Comparison of ENCODE assay signal across 8 cellular contexts in the genomic region with DNA sequence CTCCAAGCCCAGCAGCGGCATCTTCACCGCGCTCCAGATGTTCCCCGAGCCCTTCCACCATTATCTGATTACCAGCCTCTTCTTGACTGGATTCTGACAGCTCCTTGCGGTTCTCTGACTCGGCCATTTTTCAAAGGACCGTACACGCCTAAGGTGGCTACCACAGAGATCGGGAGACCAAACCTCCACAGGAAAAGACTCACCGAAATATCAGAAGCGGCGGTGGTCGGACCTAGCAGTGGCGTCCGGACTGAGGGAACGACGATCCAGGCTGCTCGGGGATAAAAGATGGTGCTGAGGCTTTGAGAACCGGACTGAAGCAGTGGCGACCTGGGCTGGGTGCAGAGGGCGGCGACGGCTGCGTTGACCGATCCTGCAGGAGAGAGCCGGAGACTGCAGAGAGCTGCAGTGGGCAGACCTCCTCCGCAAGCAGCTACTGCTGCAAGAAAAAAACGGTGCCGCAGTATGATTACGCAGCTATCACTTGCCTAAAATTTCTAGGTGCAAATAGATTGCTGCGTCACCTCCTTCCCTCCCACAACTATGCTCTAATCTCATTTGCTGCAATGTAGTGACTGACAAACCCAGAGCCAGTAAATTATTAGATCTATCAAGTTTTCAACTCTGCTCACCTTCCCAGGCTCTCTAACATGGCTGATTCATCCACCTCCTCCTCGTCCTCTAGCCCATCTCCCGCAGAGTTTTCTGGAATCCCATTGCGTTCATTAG. TPM values are rescaled to one million over a fixed set of nuclear protein-coding genes. Genes with fewer than 3 reads are reported as not detected.
A peak's percentile ranks its signal among the peaks of the same experiment; 100 is the strongest.
DNase-seq lines count a peak whose midpoint lies in the region; ATAC-seq and TF ChIP-seq lines count a peak whose summit lies in the region.

A gene with protein sequence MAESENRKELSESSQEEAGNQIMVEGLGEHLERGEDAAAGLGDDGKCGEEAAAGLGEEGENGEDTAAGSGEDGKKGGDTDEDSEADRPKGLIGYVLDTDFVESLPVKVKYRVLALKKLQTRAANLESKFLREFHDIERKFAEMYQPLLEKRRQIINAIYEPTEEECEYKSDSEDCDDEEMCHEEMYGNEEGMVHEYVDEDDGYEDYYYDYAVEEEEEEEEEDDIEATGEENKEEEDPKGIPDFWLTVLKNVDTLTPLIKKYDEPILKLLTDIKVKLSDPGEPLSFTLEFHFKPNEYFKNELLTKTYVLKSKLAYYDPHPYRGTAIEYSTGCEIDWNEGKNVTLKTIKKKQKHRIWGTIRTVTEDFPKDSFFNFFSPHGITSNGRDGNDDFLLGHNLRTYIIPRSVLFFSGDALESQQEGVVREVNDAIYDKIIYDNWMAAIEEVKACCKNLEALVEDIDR (minus strand): TSS at position 486 of the 729 bp plus-strand sequence. CDS start 359 bp downstream, at position 127.

- H3K9ac ChIP-seq in mesenchymal stem cell (ENCODE audit: low read length), result peak within 1 kb of the TSS; percentile 76

- H3K36me3 Mint-ChIP-seq in activated CD8-positive, alpha-beta T cell treated with anti-CD3 and anti-CD28 coated beads for 36 hours (ENCODE audit: low read depth), result no peaks in the 10 kb centered on the region
- H3K36me3 Mint-ChIP-seq in endothelial cell (ENCODE audit: low read depth, unreplicated experiment), result no peaks in the 10 kb centered on the region

- H3K27me3 ChIP-seq in mesenchymal stem cell (ENCODE audit: control insufficient read depth in 1 of 2, insufficient read depth in 1 of 2, low read length in 2 of 2), result peaks cover 7 to 10% of the 10 kb centered on the region in 2 experiments

- H2BK5ac ChIP-seq in mesenchymal stem cell (ENCODE audit: low read depth, low read length, poor library complexity, severe bottlenecking), result no peak within 1 kb of the TSS

- peaks cover 7% of the 10 kb centered on the region for H3K27me3 Mint-ChIP-seq in activated CD8-positive, alpha-beta T cell treated with anti-CD3 and anti-CD28 coated beads for 36 hours
- peaks cover 2% of the 10 kb centered on the region for H3K27me3 Mint-ChIP-seq in endothelial cell (ENCODE audit: unreplicated experiment)

- peaks cover 14% of the 10 kb centered on the region for H3K4me1 Mint-ChIP-seq in activated CD8-positive, alpha-beta T cell treated with anti-CD3 and anti-CD28 coated beads for 36 hours (ENCODE audit: low read depth)
- peaks cover 16% of the 10 kb centered on the region for H3K4me1 Mint-ChIP-seq in endothelial cell (ENCODE audit: unreplicated experiment)

- no peak within 1 kb of the TSS for H2BK12ac ChIP-seq in mesenchymal stem cell (ENCODE audit: low read length in 2 of 2)

- H3K27ac Mint-ChIP-seq in activated CD8-positive, alpha-beta T cell treated with anti-CD3 and anti-CD28 coated beads for 36 hours, result peak within 1 kb of the TSS; percentile 84
- H3K27ac Mint-ChIP-seq in endothelial cell (ENCODE audit: unreplicated experiment), result peak within 1 kb of the TSS; percentile 65

- DNase-seq in DMS153 (lab: John Stamatoyannopoulos, UW) (peak; percentile 0), DMS153 treated with DMSO at 0.1 percent for 48 hours (lab: John Stamatoyannopoulos, UW; ENCODE audit: unreplicated experiment) (no peak), endothelial cell (ENCODE audit: low spot score) (peak; percentile 32), mesenchymal stem cell (no peak), 8988T (no peak)
- peak; percentile 59 for DNase-seq in activated CD8-positive, alpha-beta T cell treated with anti-CD3 and anti-CD28 coated beads for 36 hours
- DNase-seq in stimulated activated CD8-positive, alpha-beta memory T cell treated with anti-CD3 and anti-CD28 coated beads, Interleukin-7, amount 100 ng/mL, for 4 hours (ENCODE audit: low read depth in 2 of 2), result peak; percentile 22 to 29

- no peak within 1 kb of the TSS for H3K4ac ChIP-seq in mesenchymal stem cell (ENCODE audit: low read depth in 1 of 2, low read length in 2 of 2)

- no peak within 1 kb of the TSS for H3K27ac ChIP-seq in mesenchymal stem cell (ENCODE audit: low read length, poor library complexity, severe bottlenecking)

- intact Hi-C loops in activated CD8-positive, alpha-beta T cell treated with anti-CD3 and anti-CD28 coated beads for 36 hours (cut with micrococcal nuclease), result no loop called here

- no peak within 1 kb of the TSS for H4K91ac ChIP-seq in mesenchymal stem cell (ENCODE audit: low read length)

- no peaks in the 10 kb centered on the region for H3K79me1 ChIP-seq in mesenchymal stem cell (replicated peaks; ENCODE audit: low read length, poor library complexity, severe bottlenecking)

- H3K4me1 ChIP-seq in mesenchymal stem cell (ENCODE audit: control insufficient read depth, insufficient read depth, low read depth, low read length), result no peaks in the 10 kb centered on the region

- no peak within 1 kb of the TSS for H2BK120ac ChIP-seq in mesenchymal stem cell (ENCODE audit: low read depth, low read length)

- under 1% methylated on average over 32 of the region's 34 CpGs for WGBS in mesenchymal stem cell

- H3K9me3 ChIP-seq in mesenchymal stem cell (ENCODE audit: control insufficient read depth, low read length), result peaks cover 2% of the 10 kb centered on the region

- H2AK5ac ChIP-seq in mesenchymal stem cell (ENCODE audit: low read length, severe bottlenecking), result no peak within 1 kb of the TSS

- H3K14ac ChIP-seq in mesenchymal stem cell (ENCODE audit: low read length in 2 of 2), result no peak within 1 kb of the TSS

- peak; percentile 81 for ATAC-seq in HG03520 (IDR thresholded peaks at IDR 0.05; ENCODE audit: unreplicated experiment)
- peak; percentile 93 for ATAC-seq in activated CD8-positive, alpha-beta T cell treated with anti-CD3 and anti-CD28 coated beads for 36 hours

- H3K4me3 ChIP-seq in mesenchymal stem cell (ENCODE audit: insufficient read depth in 1 of 2, low read depth in 1 of 2, low read length in 2 of 2), result peak within 1 kb of the TSS in 1 of 2 experiments; percentile 69

- H3K18ac ChIP-seq in mesenchymal stem cell (ENCODE audit: low read depth in 1 of 2, low read length in 2 of 2), result no peak within 1 kb of the TSS

- no peak within 1 kb of the TSS for H2BK15ac ChIP-seq in mesenchymal stem cell (ENCODE audit: low read depth, poor library complexity, severe bottlenecking)

- POLR2A ChIA-PET in activated CD8-positive, alpha-beta T cell treated with anti-CD3 and anti-CD28 coated beads for 36 hours (lab: Charles Lee), result no interaction called here

- no peak within 1 kb of the TSS for H2AFZ ChIP-seq in mesenchymal stem cell (ENCODE audit: low read depth, low read length)

- peak within 1 kb of the TSS; percentile 82 for H3K4me3 Mint-ChIP-seq in activated CD8-positive, alpha-beta T cell treated with anti-CD3 and anti-CD28 coated beads for 36 hours
- H3K4me3 Mint-ChIP-seq in endothelial cell (ENCODE audit: unreplicated experiment), result peak within 1 kb of the TSS; percentile 97

- TF ChIP-seq CTCF in activated CD8-positive, alpha-beta T cell treated with anti-CD3 and anti-CD28 coated beads for 36 hours (IDR thresholded peaks at IDR 0.05), result no peak
- no peak for TF ChIP-seq CTCF in endothelial cell (IDR thresholded peaks at IDR 0.05; ENCODE audit: unreplicated experiment)

- no peaks in the 10 kb centered on the region for H3K9me3 Mint-ChIP-seq in activated CD8-positive, alpha-beta T cell treated with anti-CD3 and anti-CD28 coated beads for 36 hours
- no peaks in the 10 kb centered on the region for H3K9me3 Mint-ChIP-seq in endothelial cell (ENCODE audit: unreplicated experiment)

- H3K36me3 ChIP-seq in mesenchymal stem cell (ENCODE audit: control insufficient read depth in 1 of 2, insufficient read depth in 2 of 2, low read depth in 1 of 2, low read length in 2 of 2), result no peaks in the 10 kb centered on the region

- CTCF ChIA-PET in activated CD8-positive, alpha-beta T cell treated with anti-CD3 and anti-CD28 coated beads for 36 hours (lab: Charles Lee), result no interaction called here

- no peak within 1 kb of the TSS for H3K23ac ChIP-seq in mesenchymal stem cell (ENCODE audit: low read length in 2 of 2)

- H4K8ac ChIP-seq in mesenchymal stem cell (ENCODE audit: low read length), result no peak within 1 kb of the TSS

- H3K4me2 ChIP-seq in mesenchymal stem cell (ENCODE audit: low read length, poor library complexity, severe bottlenecking), result peak within 1 kb of the TSS; percentile 43

RNA-seq across cellular contexts. Expression of the gene that starts here (rescaled TPM):
- 1 to 10 TPM; 1.0 to 1.4 TPM for total RNA-seq in activated CD8-positive, alpha-beta T cell treated with anti-CD3 and anti-CD28 coated beads for 36 hours
- total RNA-seq in endothelial cell (ENCODE audit: unreplicated experiment), result 11.5 TPM
- 0.03 TPM for polyA plus RNA-seq in mesenchymal stem cell (2013, experiment 1 of 2)
- polyA plus RNA-seq in mesenchymal stem cell (2013, experiment 2 of 2), result not detected

Comparison
In these comparisons a context has a peak if more than half of its experiments do, and no peak if none do; other contexts are left out.
1. DNase-seq: peak in DMS153 (single experiment), activated CD8-positive, alpha-beta T cell treated with anti-CD3 and anti-CD28 coated beads for 36 hours (single experiment), endothelial cell (single experiment) and stimulated activated CD8-positive, alpha-beta memory T cell treated with anti-CD3 and anti-CD28 coated beads, Interleukin-7, amount 100 ng/mL, for 4 hours (2 of 2); none in DMS153 treated with DMSO at 0.1 percent for 48 hours (single experiment), mesenchymal stem cell (single experiment) and 8988T (single experiment).